In the genomic region with DNA sequence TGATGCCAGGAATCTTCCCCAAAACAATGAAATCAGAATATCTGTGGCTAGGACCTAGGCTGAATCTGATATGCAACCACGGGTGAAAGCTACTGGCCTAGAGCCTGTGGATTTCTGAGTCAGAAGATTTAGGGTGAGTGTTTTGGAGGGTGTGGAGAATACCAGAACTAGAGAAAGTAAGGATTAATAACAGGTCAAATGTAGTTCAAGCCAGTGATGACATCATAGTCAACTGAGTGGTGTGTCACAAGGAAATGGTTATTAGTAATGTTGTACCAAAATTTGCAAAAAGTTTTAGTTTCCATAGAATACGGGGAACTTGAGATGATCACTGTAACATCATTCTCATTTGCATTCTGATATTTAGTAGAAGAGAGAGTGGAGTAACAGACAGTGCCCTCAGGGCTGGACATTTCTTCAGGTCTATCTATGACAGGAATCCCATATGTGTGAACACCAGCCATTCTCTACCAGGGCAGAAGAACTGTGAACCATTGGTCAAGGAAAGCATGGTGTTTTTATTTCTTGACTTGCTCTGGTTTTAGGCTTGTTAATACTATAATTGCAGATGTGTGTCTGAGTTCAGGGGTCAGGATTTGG, we compare ENCODE assay signal across 12 cellular contexts. TPM values are rescaled to one million over a fixed set of nuclear protein-coding genes. Genes with fewer than 3 reads are reported as not detected.
DNase-seq lines count a peak whose midpoint lies in the region; ATAC-seq and TF ChIP-seq lines count a peak whose summit lies in the region.
"Had no signal": no experiment of that assay in that cellular context is flagged by ENCODE, and none has a peak within 500 bp of the region (broad histone marks: within the 10 kb centered on the region; RNA-seq: fewer than 3 reads in every experiment).

No MANE protein-coding gene starts in this region.

- intact Hi-C loops in CD8-positive, alpha-beta T cell (cut with DNase I, micrococcal nuclease) = no loop called here
- intact Hi-C loops in colonic mucosa (cut with DNase I) = no loop called here

- peaks cover 10% of the 10 kb centered on the region for H3K4me1 ChIP-seq in CD8-positive, alpha-beta T cell (ENCODE audit: insufficient read depth, low read length)
- H3K4me1 ChIP-seq in colonic mucosa = peaks cover 11% of the 10 kb centered on the region

- H3K9me3 ChIP-seq in CD8-positive, alpha-beta T cell (ENCODE audit: low read length) = no peaks in the 10 kb centered on the region
- no peaks in the 10 kb centered on the region for H3K9me3 ChIP-seq in colonic mucosa

- H3K36me3 ChIP-seq in BJ (ENCODE audit: control insufficient read depth, insufficient read depth, low read length) (no peaks in the 10 kb centered on the region), brain microvascular endothelial cell (replicated peaks) (no peaks in the 10 kb centered on the region), colonic mucosa (no peaks in the 10 kb centered on the region)
- H3K36me3 ChIP-seq in CD8-positive, alpha-beta T cell (ENCODE audit: insufficient read depth, low read length) = no peaks in the 10 kb centered on the region

- POLR2A ChIA-PET in BJ (lab: Charles Lee) = no interaction called here
- POLR2A ChIA-PET in CD8-positive, alpha-beta T cell (lab: Charles Lee) = no interaction called here

- CTCF ChIA-PET in BJ (lab: Yijun Ruan, JAX) = no interaction called here
- CTCF ChIA-PET in CD8-positive, alpha-beta T cell (lab: Charles Lee) = no interaction called here

- peaks cover 5% of the 10 kb centered on the region for H3K27me3 ChIP-seq in BJ (ENCODE audit: control insufficient read depth, insufficient read depth, low read length)
- H3K27me3 ChIP-seq in brain microvascular endothelial cell (replicated peaks) = no peaks in the 10 kb centered on the region
- H3K27me3 ChIP-seq in CD8-positive, alpha-beta T cell (ENCODE audit: insufficient read depth, low read length) = no peaks in the 10 kb centered on the region
- H3K27me3 ChIP-seq in colonic mucosa = no peaks in the 10 kb centered on the region

- H3K9ac ChIP-seq in colonic mucosa (ENCODE audit: low read depth in 2 of 2, low read length in 2 of 2) = no peak overlapping the region

- H3K27me3 Mint-ChIP-seq in CD8-positive, alpha-beta T cell (ENCODE audit: low read depth) = no peaks in the 10 kb centered on the region

- H3K4me3 ChIP-seq in BJ (ENCODE audit: low read depth, low read length) (no peak overlapping the region), brain microvascular endothelial cell (ENCODE audit: low read depth, low read length) (no peak overlapping the region), colonic mucosa (no peak overlapping the region)
- H3K4me3 ChIP-seq in CD8-positive, alpha-beta T cell (ENCODE audit: low read depth, low read length) = no peak overlapping the region
- H3K4me3 ChIP-seq: skin epidermis had no signal

- no peak for TF ChIP-seq CTCF in BJ (IDR thresholded peaks at IDR 0.05; ENCODE audit: insufficient read depth, low read depth, low read length)
- TF ChIP-seq CTCF in brain microvascular endothelial cell (IDR thresholded peaks at IDR 0.05; ENCODE audit: low read depth, low read length, missing control alignments) = no peak
- no peak for TF ChIP-seq CTCF in CD8-positive, alpha-beta T cell (IDR thresholded peaks at IDR 0.05)
- TF ChIP-seq CTCF in colonic mucosa (IDR thresholded peaks at IDR 0.05) = no peak

- H3K9me3 Mint-ChIP-seq in CD8-positive, alpha-beta T cell = no peaks in the 10 kb centered on the region

- in situ Hi-C loops in brain microvascular endothelial cell (cut with HindIII; ENCODE audit: low pct_ligation_motif_present, low sequenced_read_pairs) = no loop called here

- H3K4me1 Mint-ChIP-seq in CD8-positive, alpha-beta T cell (ENCODE audit: low read depth) = peaks cover 27% of the 10 kb centered on the region

- DNase-seq in BJ (ENCODE audit: low read depth) (peak; percentile 78), brain microvascular endothelial cell (peak; percentile 84), myocyte (ENCODE audit: low read depth) (peak; percentile 43), anterior cingulate cortex (lab: John Stamatoyannopoulos, UW) (no peak), colonic mucosa (no peak)
- DNase-seq in CD8-positive, alpha-beta T cell = no peak
- DNase-seq: activated naive CD4-positive, alpha-beta T cell; DND-41; NCI-H69 had no signal

- no peak overlapping the region for H3K27ac Mint-ChIP-seq in CD8-positive, alpha-beta T cell

- ATAC-seq in HG03558 (IDR thresholded peaks at IDR 0.05; ENCODE audit: extremely low read depth, unreplicated experiment) (peak; percentile 47), HG02970 (IDR thresholded peaks at IDR 0.05; ENCODE audit: low FRiP score, unreplicated experiment) (no peak)
- ATAC-seq in CD8-positive, alpha-beta T cell = no peak

- no peak overlapping the region for H3K4me3 Mint-ChIP-seq in CD8-positive, alpha-beta T cell

- peaks cover 5% of the 10 kb centered on the region for H3K36me3 Mint-ChIP-seq in CD8-positive, alpha-beta T cell

- H3K27ac ChIP-seq in brain microvascular endothelial cell (peak overlapping the region; percentile 66), colonic mucosa (no peak overlapping the region)
- no peak overlapping the region for H3K27ac ChIP-seq in CD8-positive, alpha-beta T cell (ENCODE audit: low read depth, low read length)

RNA-seq across cellular contexts. Expression of a gene that starts 3.7 kb away (rescaled TPM):
- 4.2 and 4.8 TPM in 2 replicates for polyA plus RNA-seq in BJ (2011; rRNA removed)
- 1.3 and 3.1 TPM in 2 replicates for polyA minus RNA-seq in BJ (2011; rRNA and poly(A)+ RNA removed)
- total RNA-seq in myocyte = 0.05 and 0.32 TPM in 2 replicates
- 0.78 TPM for polyA plus RNA-seq in myocyte (2012)
- 1 to 10 TPM; 7.9 to 9.0 TPM for total RNA-seq in CD8-positive, alpha-beta T cell
- 100 to 1,000 TPM in 1 of 2 donors, 10 to 100 TPM in 1; 69.6 to 145 TPM for total RNA-seq in colonic mucosa

RNA-seq across cellular contexts. Expression of a gene that starts 14.8 kb away (rescaled TPM):
- 9.9 and 13.0 TPM in 2 replicates for polyA plus RNA-seq in BJ (2011; rRNA removed)
- 10.4 and 11.4 TPM in 2 replicates for polyA minus RNA-seq in BJ (2011; rRNA and poly(A)+ RNA removed)
- total RNA-seq in myocyte (11.4 and 12.9 TPM in 2 replicates), colonic mucosa (10 to 100 TPM; 19.5 to 22.0 TPM)
- 14.1 TPM for polyA plus RNA-seq in myocyte (2012)
- total RNA-seq in CD8-positive, alpha-beta T cell = 10 to 100 TPM; 10.6 to 12.7 TPM

Comparison
In these comparisons a context has a peak if more than half of its experiments do, and no peak if none do; other contexts are left out.
1. DNase-seq: peak in BJ (single experiment), brain microvascular endothelial cell (single experiment) and myocyte (single experiment); none in anterior cingulate cortex (0 of 58), CD8-positive, alpha-beta T cell (0 of 7) and colonic mucosa (single experiment).
2. RNA of a gene that starts 3.7 kb away (total RNA-seq): 69.6 to 145 TPM in colonic mucosa; 7.9 to 9.0 TPM in CD8-positive, alpha-beta T cell and 0.05 to 0.32 TPM in myocyte; every median in the first group is over 4 times any median in the second.